In genomic region chr12:132488127-132489077, GRCh38 we compare ENCODE assay signal across 9 cellular contexts. TPM values are rescaled to one million over a fixed set of nuclear protein-coding genes. Genes with fewer than 3 reads are reported as not detected.
DNase-seq lines count a peak whose midpoint lies in the region; ATAC-seq, FAIRE-seq and TF ChIP-seq lines count a peak whose summit lies in the region.
"Had no signal": no experiment of that assay in that cellular context is flagged by ENCODE, and none has a peak within 500 bp of the region (broad histone marks: within the 10 kb centered on the region; RNA-seq: fewer than 3 reads in every experiment).

No MANE protein-coding gene starts in this region.

- H3K4me3 ChIP-seq in Panc1 (ENCODE audit: low read depth in 2 of 2, low read length in 2 of 2): peak overlapping the region; percentile 58 to 59
- no peak overlapping the region for H3K4me3 ChIP-seq in endothelial cell of umbilical vein (replicated peaks in 1 of 3; ENCODE audit: insufficient read depth in 1 of 3, low read depth in 1 of 3, low read length in 3 of 3)
- H3K4me3 ChIP-seq in gastrocnemius medialis: peak overlapping the region; percentile 55 to 92 (median 68)

- H3K9me3 ChIP-seq in Panc1 (ENCODE audit: control insufficient read depth, insufficient read depth, low read depth, low read length): no peaks in the 10 kb centered on the region
- H3K9me3 ChIP-seq in endothelial cell of umbilical vein (replicated peaks; ENCODE audit: control insufficient read depth, insufficient read depth, low read length): no peaks in the 10 kb centered on the region
- H3K9me3 ChIP-seq in gastrocnemius medialis: no peaks in the 10 kb centered on the region

- in situ Hi-C loops in Panc1 (cut with HindIII; ENCODE audit: low pct_unique_long_range_greater_than_20kb, low sequenced_read_pairs) (no loop called here), gastrocnemius medialis (cut with MboI; ENCODE audit: low sequenced_read_pairs in 4 of 4) (no loop called here)

- H3K4me1 ChIP-seq in Panc1 (ENCODE audit: control insufficient read depth, insufficient read depth, low read length) (peaks cover 31% of the 10 kb centered on the region), endothelial cell of umbilical vein (ENCODE audit: control insufficient read depth, extremely low read depth, insufficient read depth, low read length) (peaks cover 15% of the 10 kb centered on the region), gastrocnemius medialis (peaks cover 19 to 25% of the 10 kb centered on the region in 2 donors)

- no TSS peak for BruUV-seq in Panc1 (replicated peaks; lab: Mats Ljungman, UMichigan)
- no TSS peak for BruUV-seq in endothelial cell of umbilical vein (replicated peaks; lab: Mats Ljungman, UMichigan)

- CTCF ChIA-PET in Panc1 (lab: Charles Lee): no interaction called here
- CTCF ChIA-PET in endothelial cell of umbilical vein (lab: Charles Lee): no interaction called here

- DNase-seq in Panc1 (ENCODE audit: low read depth, low spot score) (no peak), endothelial cell of umbilical vein (ENCODE audit: low read depth, low spot score) (no peak), gastrocnemius medialis (no peak), NCI-H2107 (lab: John Stamatoyannopoulos, UW) (no peak)

- intact Hi-C loops in Panc1 (cut with micrococcal nuclease; ENCODE audit: unreplicated experiment) (no loop called here), endothelial cell of umbilical vein (cut with micrococcal nuclease) (no loop called here), gastrocnemius medialis (cut with DNase I; ENCODE audit: low total_unique reads) (no loop called here)

- H3K36me3 ChIP-seq in Panc1 (ENCODE audit: control insufficient read depth, insufficient read depth, low read length) (no peaks in the 10 kb centered on the region), endothelial cell of umbilical vein (ENCODE audit: control insufficient read depth in 2 of 2, extremely low read depth in 1 of 2, insufficient read depth in 2 of 2, low read length in 2 of 2) (no peaks in the 10 kb centered on the region), gastrocnemius medialis (no peaks in the 10 kb centered on the region)

- H3K9ac ChIP-seq in endothelial cell of umbilical vein (replicated peaks; ENCODE audit: extremely low read depth, insufficient read depth, low read length): no peak overlapping the region

- peaks cover 3% of the 10 kb centered on the region for H4K20me1 ChIP-seq in endothelial cell of umbilical vein (replicated peaks; ENCODE audit: control insufficient read depth, extremely low read depth, insufficient read depth, low read length)

- TF ChIP-seq POLR2A in endothelial cell of umbilical vein (IDR thresholded peaks at IDR 0.05; ENCODE audit: low read depth, low read length) (no peak), gastrocnemius medialis (IDR thresholded peaks at IDR 0.05) (no peak)

- no peak overlapping the region for H3K4me2 ChIP-seq in endothelial cell of umbilical vein (ENCODE audit: insufficient read depth, low read length)

- ATAC-seq in GM19455 (IDR thresholded peaks at IDR 0.05; ENCODE audit: unreplicated experiment) (peak; percentile 1), Panc1 (no peak), gastrocnemius medialis (no peak), GM19351 (IDR thresholded peaks at IDR 0.05; ENCODE audit: unreplicated experiment) (no peak), GM21390 (IDR thresholded peaks at IDR 0.05; ENCODE audit: unreplicated experiment) (no peak), HG02678 (IDR thresholded peaks at IDR 0.05; ENCODE audit: unreplicated experiment) (no peak)

- POLR2A ChIA-PET in Panc1 (lab: Charles Lee) (no interaction called here), endothelial cell of umbilical vein (lab: Charles Lee) (no interaction called here)

- dilution Hi-C loops in endothelial cell of umbilical vein (cut with MboI; ENCODE audit: extremely low pct_ligation_motif_present, low sequenced_read_pairs): no loop called here

- H3K27me3 ChIP-seq in Panc1 (ENCODE audit: control insufficient read depth, insufficient read depth, low read length) (no peaks in the 10 kb centered on the region), endothelial cell of umbilical vein (ENCODE audit: control insufficient read depth in 2 of 2, insufficient read depth in 2 of 2, low read length in 2 of 2) (no peaks in the 10 kb centered on the region), gastrocnemius medialis (no peaks in the 10 kb centered on the region)

- H3K27ac ChIP-seq in Panc1 (ENCODE audit: low read length): peak overlapping the region; percentile 65; the same call in 1 of the 2 replicates
- H3K27ac ChIP-seq in endothelial cell of umbilical vein (ENCODE audit: insufficient read depth, low read depth, low read length): no peak overlapping the region
- peak overlapping the region; percentile 38 to 73 (median 71) for H3K27ac ChIP-seq in gastrocnemius medialis
- H3K27ac ChIP-seq: epithelial cell of prostate had no signal

- no peaks in the 10 kb centered on the region for H3K9me1 ChIP-seq in endothelial cell of umbilical vein (replicated peaks; ENCODE audit: control insufficient read depth, extremely low read depth, insufficient read depth, low read length)

- H3K79me2 ChIP-seq in endothelial cell of umbilical vein (ENCODE audit: control insufficient read depth, insufficient read depth, low read length): peaks cover 25% of the 10 kb centered on the region

- H2AFZ ChIP-seq in endothelial cell of umbilical vein (ENCODE audit: low read depth, low read length): peak overlapping the region; percentile 85

- FAIRE-seq in endothelial cell of umbilical vein (lab: Jason Lieb, UNC): no peak

- TF ChIP-seq CTCF in Panc1 (IDR thresholded peaks at IDR 0.05): no peak
- no peak for TF ChIP-seq CTCF in endothelial cell of umbilical vein (IDR thresholded peaks at IDR 0.05; ENCODE audit: extremely low read depth in 1 of 2, insufficient read depth in 1 of 2, low read depth in 1 of 2, low read length in 2 of 2)
- no peak for TF ChIP-seq CTCF in gastrocnemius medialis (IDR thresholded peaks at IDR 0.05 in 4 of 5, conservative IDR thresholded peaks at IDR 0.05 in 1 of 5)

TF ChIP-seq in endothelial cell of umbilical vein, 7 proteins besides CTCF, POLR2A, EP300 and RAD21:
- TF ChIP-seq JUN (IDR thresholded peaks at IDR 0.05; ENCODE audit: borderline replicate concordance, insufficient read depth, insufficient read length, low read depth) (no peak), FOS (IDR thresholded peaks at IDR 0.05; ENCODE audit: borderline replicate concordance, insufficient read depth, low read length) (no peak), MAX (IDR thresholded peaks at IDR 0.05; ENCODE audit: insufficient read depth, insufficient read length) (no peak), MYC (IDR thresholded peaks at IDR 0.05; ENCODE audit: low read depth, low read length) (no peak), POLR2AphosphoS5 (IDR thresholded peaks at IDR 0.05; ENCODE audit: insufficient read depth, low read depth, low read length) (no peak), GATA2 (IDR thresholded peaks at IDR 0.05; ENCODE audit: insufficient read depth, insufficient read length, low read depth, low read length) (no peak), EZH2 (IDR thresholded peaks at IDR 0.05; ENCODE audit: borderline replicate concordance, low read depth, low read length, severe bottlenecking) (no peak)
TF ChIP-seq in endothelial cell of umbilical vein: peak in this region for 0.

RNA-seq across cellular contexts. Expression of gene FBRSL1, which starts 1.5 kb away (rescaled TPM):
- total RNA-seq in Panc1 (2021; ENCODE audit: unreplicated experiment): 104 TPM
- 132 TPM for polyA plus RNA-seq in Panc1 (2012; ENCODE audit: insufficient read length)
- total RNA-seq in endothelial cell of umbilical vein: 75.5 and 79.8 TPM in 2 replicates
- 10.2 and 19.3 TPM in 2 replicates for polyA plus RNA-seq in endothelial cell of umbilical vein
- 11.1 and 20.9 TPM in 2 replicates for polyA plus RNA-seq in endothelial cell of umbilical vein (2011; cell fraction: cytosol; rRNA removed)
- polyA plus RNA-seq in endothelial cell of umbilical vein (2011; cell fraction: nucleus; rRNA removed): 30.5 and 90.9 TPM in 2 replicates
- polyA plus RNA-seq in endothelial cell of umbilical vein (2012): 39.6 and 65.2 TPM in 2 replicates
- polyA minus RNA-seq in endothelial cell of umbilical vein: 3.4 and 4.2 TPM in 2 replicates
- 44.8 TPM for polyA minus RNA-seq in endothelial cell of umbilical vein (2011; cell fraction: cytosol; rRNA and poly(A)+ RNA removed)
- polyA minus RNA-seq in endothelial cell of umbilical vein (2011; cell fraction: nucleus; rRNA and poly(A)+ RNA removed): 7.9 and 13.7 TPM in 2 replicates
- total RNA-seq in gastrocnemius medialis: 10 to 100 TPM in 3 of 4 donors, 1 to 10 TPM in 1; 8.4 to 29.4 (median 22.8) TPM

Comparison
In these comparisons a context has a peak if more than half of its experiments do, and no peak if none do; other contexts are left out.
1. H3K4me3 ChIP-seq: peak in Panc1 (2 of 2) and gastrocnemius medialis (4 of 4); none in endothelial cell of umbilical vein (0 of 3).